Comparison of ENCODE assay signal across 22 cellular contexts in the genomic region with DNA sequence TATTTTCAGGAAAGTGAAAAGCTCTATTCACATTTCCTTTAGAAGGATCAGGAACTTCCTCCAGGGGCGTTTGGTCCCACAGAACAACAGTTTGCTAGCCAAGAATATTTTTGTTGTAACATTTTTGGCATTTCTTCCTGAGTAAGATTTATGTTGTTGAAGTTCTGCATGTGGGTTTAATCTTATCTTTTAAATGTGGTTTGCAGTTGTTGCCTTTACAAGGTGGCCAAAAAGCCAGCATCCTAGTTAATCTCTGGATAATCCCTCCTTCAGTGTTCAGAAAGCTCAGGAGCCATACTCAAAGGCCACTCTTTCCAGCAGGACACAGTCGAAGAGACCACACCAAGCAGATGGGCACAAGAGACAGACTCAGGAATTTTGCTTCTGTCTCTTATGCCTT. TPM values are rescaled to one million over a fixed set of nuclear protein-coding genes. Genes with fewer than 3 reads are reported as not detected.
DNase-seq lines count a peak whose midpoint lies in the region; ATAC-seq and TF ChIP-seq lines count a peak whose summit lies in the region.
"Had no signal": no experiment of that assay in that cellular context is flagged by ENCODE, and none has a peak within 500 bp of the region (broad histone marks: within the 10 kb centered on the region; RNA-seq: fewer than 3 reads in every experiment).

No MANE protein-coding gene starts in this region.

- DNase-seq in Daoy (ENCODE audit: low read depth) (peak; percentile 36), OCI-M1 (lab: John Stamatoyannopoulos, UW) (peak; percentile 31), choroid plexus epithelial cell (ENCODE audit: low read depth) (peak; percentile 58), left kidney (ENCODE audit: low read depth, low spot score) (peak; percentile 9), NCI-H1930 (lab: John Stamatoyannopoulos, UW) (no peak), NCI-H2196 treated with DMSO at 0.1 percent for 48 hours (lab: John Stamatoyannopoulos, UW; ENCODE audit: unreplicated experiment) (no peak)
- DNase-seq: activated CD4-positive, alpha-beta memory T cell treated with anti-CD3 and anti-CD28 coated beads for 36 hours; activated naive CD4-positive, alpha-beta T cell treated with anti-CD3 and anti-CD28 coated beads for 36 hours; activated T-cell treated with anti-CD3 and anti-CD28 coated beads, Interleukin-2, amount 50 U/mL, for 1 hour; body of pancreas; DND-41; KG1; left lung; NCI-H2081 treated with DMSO at 0.1 percent for 48 hours; NCI-H526; SIG-M5; stimulated activated CD4-positive, alpha-beta T cell treated with anti-CD3 and anti-CD28 coated beads, Interleukin-15, amount 100 ng/mL, for 24 hours; T-helper 17 cell had no signal

- no peak for TF ChIP-seq CTCF in choroid plexus epithelial cell (conservative IDR thresholded peaks at IDR 0.05; ENCODE audit: low read depth, low read length)

- no peak overlapping the region for H3K4me3 ChIP-seq in choroid plexus epithelial cell (ENCODE audit: low read depth, low read length)
- H3K4me3 ChIP-seq: body of pancreas, left lung had no signal

- no peak for ATAC-seq in HG03025 (IDR thresholded peaks at IDR 0.05; ENCODE audit: low FRiP score, unreplicated experiment)
- ATAC-seq in GM18909 (IDR thresholded peaks at IDR 0.05; ENCODE audit: poor library complexity, unreplicated experiment) = no peak
- ATAC-seq: body of pancreas; left lung; stimulated activated effector memory CD8-positive, alpha-beta T cell treated with anti-CD3 and anti-CD28 coated beads, Interleukin-12 subunit alpha, Interleukin-12 subunit beta, amount 100 ng/mL, for 72 hours; T-helper 17 cell had no signal

RNA-seq across cellular contexts. Expression of a gene that starts 30.0 kb away (rescaled TPM):
- total RNA-seq in Daoy (2014; rRNA removed; shearing (Covaris generic)) = 1.4 and 6.8 TPM in 2 replicates
- total RNA-seq: mononuclear cell had no signal

RNA-seq across cellular contexts. Expression of a gene that starts 53.3 kb away (rescaled TPM):
- 39.6 and 54.1 TPM in 2 replicates for total RNA-seq in Daoy (2014; rRNA removed; shearing (Covaris generic))

Comparison
In these comparisons a context has a peak if more than half of its experiments do, and no peak if none do; other contexts are left out.
1. DNase-seq: peak in Daoy (single experiment), OCI-M1 (single experiment), choroid plexus epithelial cell (single experiment) and left kidney (single experiment); none in NCI-H1930 (0 of 2) and NCI-H2196 treated with DMSO at 0.1 percent for 48 hours (single experiment).